In the genomic region with DNA sequence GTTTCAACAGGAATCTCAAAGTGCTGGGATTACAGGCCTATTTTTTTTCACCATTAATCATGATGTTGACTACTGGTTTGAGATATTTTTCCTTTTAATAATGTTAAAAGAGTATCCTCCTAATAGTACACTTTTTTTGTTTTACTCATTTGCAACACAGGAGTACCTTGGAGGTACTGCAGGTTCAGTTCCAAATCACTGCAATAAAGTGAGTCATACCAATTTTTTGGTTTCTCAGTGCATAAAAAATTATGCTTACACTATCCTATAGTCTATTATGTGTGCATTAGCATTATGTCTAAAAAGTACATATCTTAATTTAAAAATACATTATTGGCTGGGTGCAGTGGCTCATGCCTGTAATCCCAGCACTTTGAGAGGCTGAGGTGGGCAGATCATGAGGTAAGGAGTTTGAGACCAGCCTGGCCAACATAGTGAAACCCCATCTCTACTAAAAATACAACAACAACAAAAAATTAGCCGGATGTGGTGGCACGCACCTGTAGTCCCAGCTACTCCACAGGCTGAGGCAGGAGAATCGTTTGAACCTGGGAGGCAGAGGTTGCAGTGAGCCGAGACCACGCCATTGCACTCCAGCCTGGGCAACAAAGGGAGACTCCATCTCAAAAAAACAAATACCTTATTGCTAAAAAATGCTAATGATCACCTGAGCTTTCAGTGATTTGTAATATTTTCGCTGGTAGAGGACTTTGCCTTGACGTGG, we compare ENCODE assay signal across 9 cellular contexts. TPM values are rescaled to one million over a fixed set of nuclear protein-coding genes. Genes with fewer than 3 reads are reported as not detected.
"Had no signal": no experiment of that assay in that cellular context is flagged by ENCODE, and none has a peak within 500 bp of the region (broad histone marks: within the 10 kb centered on the region; RNA-seq: fewer than 3 reads in every experiment).

No MANE protein-coding gene starts in this region.

RNA-seq across cellular contexts. Expression of gene HRCT1, which starts 8.5 kb away (rescaled TPM):
- total RNA-seq: RPMI7951; SJCRH30; SK-MEL-5; T-cell; T-helper 1 cell treated with Interleukin-12 subunit alpha and Interleukin-12 subunit beta and Interleukin-4 antibody, amounts not matched to agents 30 ng/mL and 1 ng/mL, for 36 hours had no signal

RNA-seq across cellular contexts. Expression of gene SPAAR, which starts 11.8 kb away (rescaled TPM):
- total RNA-seq: RPMI7951; SK-MEL-5; T-cell; T-helper 1 cell treated with Interleukin-12 subunit alpha and Interleukin-12 subunit beta and Interleukin-4 antibody, amounts not matched to agents 30 ng/mL and 1 ng/mL, for 36 hours had no signal

RNA-seq across cellular contexts. Expression of gene OR13J1, which starts 27.3 kb away (rescaled TPM):
- total RNA-seq: LHCN-M2; MCF 10A; PC-9; Right ventricle myocardium inferior; RPMI7951; SJCRH30; SK-MEL-5; T-cell; T-helper 1 cell treated with Interleukin-12 subunit alpha and Interleukin-12 subunit beta and Interleukin-4 antibody, amounts not matched to agents 30 ng/mL and 1 ng/mL, for 36 hours had no signal
